ENCODE assay signal across 1 cellular context in the genomic region with DNA sequence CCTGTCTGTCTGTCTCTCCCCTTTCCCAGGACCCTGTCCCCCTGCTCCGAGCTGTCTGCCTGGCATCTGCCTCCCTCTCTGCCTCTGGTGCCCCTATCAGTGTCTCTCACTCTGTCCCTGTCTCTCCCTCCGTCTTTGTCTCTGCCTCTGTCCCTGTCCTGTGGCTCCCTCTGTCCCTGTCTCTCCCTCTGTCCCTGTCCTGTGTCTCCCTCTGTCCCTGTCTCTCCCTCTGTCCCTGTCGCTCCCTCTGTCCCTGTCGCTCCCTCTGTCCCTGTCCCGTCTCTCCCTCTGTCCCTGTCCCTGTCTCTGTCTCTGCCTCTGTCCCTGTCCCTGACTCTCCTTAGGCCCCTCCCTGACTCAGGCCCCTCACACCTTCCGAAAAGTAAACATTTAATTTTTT.
TF ChIP-seq lines count a peak whose summit lies in the region.

No MANE protein-coding gene starts in this region.

TF ChIP-seq in WTC11, 78 proteins besides CTCF, POLR2A, EP300 and RAD21:
- TF ChIP-seq ZBTB21 (CRISPR knock-in tag; IDR thresholded peaks at IDR 0.05; ENCODE audit: borderline replicate concordance), result no peak
